In genomic region chr4:36260714-36261113, GRCh38 we compare ENCODE assay signal across 1 cellular context.
TF ChIP-seq lines count a peak whose summit lies in the region.

No MANE protein-coding gene starts in this region.

TF ChIP-seq in H1, 55 proteins besides CTCF, POLR2A, EP300 and RAD21 (continued from another document):
- TF ChIP-seq, protein P1, sequence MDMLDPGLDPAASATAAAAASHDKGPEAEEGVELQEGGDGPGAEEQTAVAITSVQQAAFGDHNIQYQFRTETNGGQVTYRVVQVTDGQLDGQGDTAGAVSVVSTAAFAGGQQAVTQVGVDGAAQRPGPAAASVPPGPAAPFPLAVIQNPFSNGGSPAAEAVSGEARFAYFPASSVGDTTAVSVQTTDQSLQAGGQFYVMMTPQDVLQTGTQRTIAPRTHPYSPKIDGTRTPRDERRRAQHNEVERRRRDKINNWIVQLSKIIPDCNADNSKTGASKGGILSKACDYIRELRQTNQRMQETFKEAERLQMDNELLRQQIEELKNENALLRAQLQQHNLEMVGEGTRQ (IDR thresholded peaks at IDR 0.05; ENCODE audit: low read length): no peak
